Comparison of ENCODE assay signal across 11 cellular contexts in the genomic region with DNA sequence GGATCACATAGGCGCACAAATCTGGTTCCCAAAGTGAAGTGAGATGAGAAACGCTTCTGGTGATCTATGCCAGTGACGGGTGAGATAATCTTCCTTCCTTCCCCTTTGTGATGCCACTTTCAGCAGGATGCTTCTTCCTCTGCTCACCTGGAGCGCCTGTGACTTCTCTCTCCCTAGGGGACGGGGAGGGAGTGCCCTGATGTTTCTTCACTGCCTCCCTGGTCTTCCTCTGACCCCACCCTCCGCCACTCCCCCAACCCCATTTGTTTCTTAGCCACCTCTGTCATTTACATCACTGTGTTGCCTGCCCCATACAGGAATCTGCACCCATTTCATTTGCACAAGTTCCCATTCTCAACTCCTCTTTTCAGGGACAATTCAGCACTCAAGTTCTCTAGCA.
"Had no signal": no experiment of that assay in that cellular context is flagged by ENCODE, and none has a peak within 500 bp of the region (broad histone marks: within the 10 kb centered on the region; RNA-seq: fewer than 3 reads in every experiment).

No MANE protein-coding gene starts in this region.

- DNase-seq: activated CD4-positive, alpha-beta T cell treated with anti-CD3 and anti-CD28 coated beads, Interleukin-2, amount 50 U/mL, for 48 hours; activated CD4-positive, CD25-positive, alpha-beta regulatory T cell treated with anti-CD3 and anti-CD28 coated beads, Interleukin-2, amount 50 U/mL, for 72 hours; activated CD8-positive, alpha-beta memory T cell treated with anti-CD3 and anti-CD28 coated beads, Interleukin-2, amount 10 ng/mL, durations not matched to agents 7 days and 5 days; activated effector memory CD4-positive, alpha-beta T cell treated with anti-CD3 and anti-CD28 coated beads, Interleukin-2, amount 50 U/mL, for 16 hours; activated T-cell treated with anti-CD3 and anti-CD28 coated beads, Interleukin-2, amount 50 U/mL, for 4 hours; dorsolateral prefrontal cortex; left ventricle myocardium superior; retina; small intestine; T-helper 2 cell; upper lobe of left lung had no signal

- H3K4me1 ChIP-seq: upper lobe of left lung had no signal

- H3K27me3 ChIP-seq: upper lobe of left lung had no signal

- H3K36me3 ChIP-seq: upper lobe of left lung had no signal

- H3K27ac ChIP-seq: dorsolateral prefrontal cortex, upper lobe of left lung had no signal

- H3K4me3 ChIP-seq: upper lobe of left lung had no signal

- H3K9me3 ChIP-seq: upper lobe of left lung had no signal
